In genomic region chr3:13107661-13108060, GRCh38 we compare ENCODE assay signal across 1 cellular context.
TF ChIP-seq lines count a peak whose summit lies in the region.

No MANE protein-coding gene starts in this region.

TF ChIP-seq in GM23338, 12 proteins besides CTCF, POLR2A, EP300 and RAD21:
- TF ChIP-seq ZNF462 (CRISPR knock-in tag; IDR thresholded peaks at IDR 0.05) = no peak
- TF ChIP-seq NANOG (IDR thresholded peaks at IDR 0.05; ENCODE audit: borderline replicate concordance) = no peak
- no peak for TF ChIP-seq STAT1 (IDR thresholded peaks at IDR 0.05; ENCODE audit: unreplicated experiment)
- TF ChIP-seq ZNF114 (CRISPR knock-in tag; IDR thresholded peaks at IDR 0.05) = no peak
- TF ChIP-seq POLR2AphosphoS5 (IDR thresholded peaks at IDR 0.05; ENCODE audit: low read depth) = no peak
- no peak for TF ChIP-seq REST (IDR thresholded peaks at IDR 0.05; ENCODE audit: unreplicated experiment)
- TF ChIP-seq ETS1 (IDR thresholded peaks at IDR 0.05) = no peak
- no peak for TF ChIP-seq JUNB (IDR thresholded peaks at IDR 0.05; ENCODE audit: unreplicated experiment)
- TF ChIP-seq EZH2phosphoT487 (IDR thresholded peaks at IDR 0.05; ENCODE audit: unreplicated experiment) = no peak
- TF ChIP-seq ZNF331 (CRISPR knock-in tag; IDR thresholded peaks at IDR 0.05; ENCODE audit: low read depth) = no peak
